In genomic region chr1:239913141-239913585, GRCh38 we compare ENCODE assay signal across 1 cellular context.
TF ChIP-seq lines count a peak whose summit lies in the region.

No MANE protein-coding gene starts in this region.

TF ChIP-seq in GM12878, 131 proteins besides CTCF, POLR2A, EP300 and RAD21 (continued from another document):
- no peak for TF ChIP-seq E2F8 (IDR thresholded peaks at IDR 0.05; ENCODE audit: low read depth, partially characterized antibody)
TF ChIP-seq in GM12878: peak in this region for 0.
